In the genomic region with DNA sequence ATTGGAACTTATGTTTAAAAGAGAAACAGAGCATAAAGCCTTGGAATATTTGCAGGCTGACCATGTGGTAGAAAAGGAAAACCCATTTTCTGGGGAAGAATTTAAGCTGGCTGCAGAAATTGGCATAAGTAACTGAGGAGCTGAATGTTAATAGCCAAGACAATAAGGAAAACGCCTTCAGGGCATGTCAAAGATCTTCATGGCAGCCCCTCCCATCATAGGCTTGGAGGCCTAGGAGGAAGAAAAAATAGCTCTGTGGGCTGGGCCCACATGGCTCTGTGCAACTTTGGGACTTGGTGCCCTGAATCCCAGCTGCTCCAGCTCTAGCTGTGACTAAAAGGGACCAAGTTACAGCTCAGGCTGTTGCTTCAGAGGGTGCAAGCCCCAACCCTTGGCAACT, we compare ENCODE assay signal across 2 cellular contexts.
TF ChIP-seq lines count a peak whose summit lies in the region.

No MANE protein-coding gene starts in this region.

TF ChIP-seq in H1, 55 proteins besides CTCF, POLR2A, EP300 and RAD21:
- no peak for TF ChIP-seq CEBPB (IDR thresholded peaks at IDR 0.05; ENCODE audit: low read depth, low read length)
- no peak for TF ChIP-seq RNF2 (IDR thresholded peaks at IDR 0.05; ENCODE audit: borderline replicate concordance, low read depth, low read length, missing control alignments, poor library complexity, severe bottlenecking)
- TF ChIP-seq EGR1 (IDR thresholded peaks at IDR 0.05; ENCODE audit: borderline replicate concordance, low read depth, low read length), result no peak
- no peak for TF ChIP-seq FOSL1 (IDR thresholded peaks at IDR 0.05; ENCODE audit: insufficient read depth, low read depth, low read length)

TF ChIP-seq in HEK293T, 16 proteins besides CTCF, POLR2A, EP300 and RAD21:
- TF ChIP-seq LEF1 (IDR thresholded peaks at IDR 0.05; ENCODE audit: borderline replicate concordance), result no peak
- TF ChIP-seq ARNT (IDR thresholded peaks at IDR 0.05), result no peak
- no peak for TF ChIP-seq FOXM1 (IDR thresholded peaks at IDR 0.05; ENCODE audit: borderline replicate concordance)
- no peak for TF ChIP-seq BHLHE40 (IDR thresholded peaks at IDR 0.05; ENCODE audit: borderline replicate concordance)
- no peak for TF ChIP-seq SP1 (IDR thresholded peaks at IDR 0.05)
- no peak for TF ChIP-seq PKNOX1 (IDR thresholded peaks at IDR 0.05)
- TF ChIP-seq TARDBP (IDR thresholded peaks at IDR 0.05), result no peak
- TF ChIP-seq FOXK2 (IDR thresholded peaks at IDR 0.05), result no peak
- no peak for TF ChIP-seq L3MBTL2 (conservative IDR thresholded peaks at IDR 0.05)
- TF ChIP-seq HDGF (IDR thresholded peaks at IDR 0.05; ENCODE audit: borderline replicate concordance), result no peak
